17 cellular contexts compared by ENCODE assay signal in the genomic region with DNA sequence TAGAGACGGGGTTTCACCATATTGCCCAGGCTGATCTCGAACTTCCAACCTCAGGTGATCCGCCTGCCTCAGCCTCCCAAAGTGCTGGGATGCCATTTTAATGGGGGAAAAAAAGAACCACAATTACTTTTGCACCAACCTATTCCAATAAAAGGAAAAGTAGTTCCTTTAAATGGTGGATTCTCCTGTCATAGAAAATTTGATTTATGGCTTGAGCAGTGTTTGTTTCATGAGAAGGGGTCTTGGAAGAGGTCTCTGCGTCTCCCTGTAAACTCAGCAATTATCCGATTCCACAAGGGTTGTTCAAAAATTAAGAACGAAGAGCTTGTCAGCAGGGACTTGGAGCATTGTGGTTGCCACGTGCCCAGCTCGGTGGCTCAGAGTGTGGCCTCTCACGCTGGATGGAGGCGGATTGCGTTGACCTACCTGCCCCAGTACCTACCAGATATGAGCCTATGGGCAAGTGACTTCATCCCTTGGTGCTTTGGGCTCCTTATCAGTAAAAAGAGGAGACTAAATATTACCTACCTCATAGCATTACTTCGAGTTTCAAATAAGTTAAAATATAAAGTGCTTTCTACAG. TPM values are rescaled to one million over a fixed set of nuclear protein-coding genes. Genes with fewer than 3 reads are reported as not detected.
"Had no signal": no experiment of that assay in that cellular context is flagged by ENCODE, and none has a peak within 500 bp of the region (broad histone marks: within the 10 kb centered on the region; RNA-seq: fewer than 3 reads in every experiment).

No MANE protein-coding gene starts in this region.

- H3K4me3 ChIP-seq: gastrocnemius medialis, heart left ventricle, lung, prostate gland, right atrium auricular region, tibial artery had no signal

- H3K9me3 ChIP-seq: gastrocnemius medialis, heart left ventricle, prostate gland, right atrium auricular region, tibial artery had no signal

- H3K4me3 Mint-ChIP-seq: activated CD4-positive, alpha-beta T cell treated with anti-CD3 and anti-CD28 coated beads for 36 hours; natural killer cell treated with Interleukin-12 subunit alpha and Interleukin-12 subunit beta and Interleukin-15 and Interleukin-18, amount 100 ng/mL, for 72 hours had no signal

- H3K36me3 ChIP-seq: gastrocnemius medialis, prostate gland, right atrium auricular region had no signal

- DNase-seq: activated CD4-positive, alpha-beta T cell treated with anti-CD3 and anti-CD28 coated beads for 36 hours; activated CD8-positive, alpha-beta memory T cell treated with anti-CD3 and anti-CD28 coated beads for 24 hours; activated naive CD4-positive, alpha-beta T cell treated with Interleukin-2 at 50 U/mL for 16 hours; effector CD8-positive, alpha-beta T cell; gastrocnemius medialis; stimulated activated CD4-positive, alpha-beta T cell treated with anti-CD3 and anti-CD28 coated beads, Interleukin-12 subunit alpha, Interleukin-12 subunit beta, amount 100 ng/mL, for 4 hours; stimulated activated CD4-positive, alpha-beta T cell treated with anti-CD3 and anti-CD28 coated beads, Interleukin-1b, Interleukin-23, amount 100 ng/mL, for 48 hours; stimulated activated CD8-positive, alpha-beta memory T cell treated with anti-CD3 and anti-CD28 coated beads, Interleukin-4, amount 100 ng/mL, for 48 hours; stimulated activated naive CD4-positive, alpha-beta T cell treated with Interleukin-2 at 50 U/mL for 16 hours; tibial artery had no signal

- H3K27ac ChIP-seq: gastrocnemius medialis, tibial artery had no signal

- H3K4me1 Mint-ChIP-seq: activated T-helper 17 cell treated with anti-CD3 and anti-CD28 coated beads, Interleukin-2, amount 50 U/mL, for 72 hours had no signal

- H3K27me3 ChIP-seq: heart left ventricle, right atrium auricular region, tibial artery had no signal

- H3K9me3 Mint-ChIP-seq: activated T-helper 17 cell treated with anti-CD3 and anti-CD28 coated beads, Interleukin-2, amount 50 U/mL, for 72 hours; natural killer cell treated with Interleukin-12 subunit alpha and Interleukin-12 subunit beta and Interleukin-15 and Interleukin-18, amount 100 ng/mL, for 72 hours had no signal

- H3K27ac Mint-ChIP-seq: activated CD4-positive, alpha-beta T cell treated with anti-CD3 and anti-CD28 coated beads for 36 hours; activated T-helper 17 cell treated with anti-CD3 and anti-CD28 coated beads, Interleukin-2, amount 50 U/mL, for 72 hours; natural killer cell treated with Interleukin-12 subunit alpha and Interleukin-12 subunit beta and Interleukin-15 and Interleukin-18, amount 100 ng/mL, for 72 hours had no signal

- H3K27me3 Mint-ChIP-seq: activated CD4-positive, alpha-beta T cell treated with anti-CD3 and anti-CD28 coated beads for 36 hours; activated T-helper 17 cell treated with anti-CD3 and anti-CD28 coated beads, Interleukin-2, amount 50 U/mL, for 72 hours had no signal

RNA-seq across cellular contexts. Expression of gene ACHE, which starts 31.3 kb away (rescaled TPM):
- total RNA-seq: activated T-helper 17 cell treated with anti-CD3 and anti-CD28 coated beads, Interleukin-2, amount 50 U/mL, for 72 hours; bronchial epithelial cell had no signal
